Comparison of ENCODE assay signal across 33 cellular contexts in genomic region chr13:51477653-51478324, GRCh38.
"Had no signal": no experiment of that assay in that cellular context is flagged by ENCODE, and none has a peak within 500 bp of the region (broad histone marks: within the 10 kb centered on the region; RNA-seq: fewer than 3 reads in every experiment).

No MANE protein-coding gene starts in this region.

- H3K27me3 ChIP-seq: brain microvascular endothelial cell, Peyer's patch, SJSA1 had no signal

- H3K27ac Mint-ChIP-seq: activated CD4-positive, alpha-beta T cell treated with anti-CD3 and anti-CD28 coated beads for 36 hours; activated CD4-positive, alpha-beta T cell treated with anti-CD3 and anti-CD28 coated beads, Interleukin-2, amount 10 ng/mL, durations not matched to agents 7 days and 5 days; activated CD8-positive, alpha-beta T cell treated with anti-CD3 and anti-CD28 coated beads, Interleukin-2, amount 10 ng/mL, durations not matched to agents 7 days and 5 days; activated naive CD4-positive, alpha-beta T cell treated with anti-CD3 and anti-CD28 coated beads for 36 hours; activated naive CD4-positive, alpha-beta T cell treated with anti-CD3 and anti-CD28 coated beads, Interleukin-2, amount 50 U/mL, for 72 hours; activated T-helper 1 cell treated with anti-CD3 and anti-CD28 coated beads, Interleukin-12 subunit alpha, Interleukin-12 subunit beta, Interleukin-2, Interleukin-4 antibody, amounts not matched to agents 30 ng/mL and 10 ng/mL and 1 ng/mL, durations not matched to agents 14 hours and 24 hours and 36 hours; T-helper 1 cell treated with Interleukin-12 subunit alpha and Interleukin-12 subunit beta and Interleukin-4 antibody, amounts not matched to agents 30 μg/mL and 1 μg/mL, for 36 hours; T-helper 2 cell treated with Interferon-gamma antibody and Interleukin-4, amounts not matched to agents 5 μg/mL and 100 μg/mL, for 36 hours had no signal

- H3K4me1 Mint-ChIP-seq: activated CD4-positive, alpha-beta T cell treated with anti-CD3 and anti-CD28 coated beads for 36 hours had no signal

- H3K4me3 ChIP-seq: Peyer's patch, SJSA1 had no signal

- H3K36me3 ChIP-seq: brain microvascular endothelial cell, Peyer's patch, SJSA1 had no signal

- H3K27me3 Mint-ChIP-seq: activated CD4-positive, alpha-beta T cell treated with anti-CD3 and anti-CD28 coated beads for 36 hours; activated CD4-positive, alpha-beta T cell treated with anti-CD3 and anti-CD28 coated beads, Interleukin-2, amount 10 ng/mL, durations not matched to agents 7 days and 5 days had no signal

- ATAC-seq: activated CD4-positive, alpha-beta T cell treated with anti-CD3 and anti-CD28 coated beads for 36 hours; activated CD4-positive, CD25-positive, alpha-beta regulatory T cell treated with anti-CD3 and anti-CD28 coated beads, Interleukin-2, amount 50 U/mL, for 24 hours; activated CD8-positive, alpha-beta T cell treated with anti-CD3 and anti-CD28 coated beads, Interleukin-2, amount 10 ng/mL, durations not matched to agents 7 days and 5 days; activated naive CD4-positive, alpha-beta T cell treated with anti-CD3 and anti-CD28 coated beads, Interleukin-2, amount 50 U/mL, for 72 hours; activated T-cell treated with anti-CD3 and anti-CD28 coated beads, Interleukin-2, amount 50 U/mL, for 4 hours; PC-3 had no signal

- H3K4me1 ChIP-seq: Peyer's patch had no signal

- H3K27ac ChIP-seq: brain microvascular endothelial cell, Peyer's patch, SJSA1 had no signal

- H3K4me3 Mint-ChIP-seq: activated CD4-positive, alpha-beta T cell treated with anti-CD3 and anti-CD28 coated beads for 36 hours; activated CD4-positive, alpha-beta T cell treated with anti-CD3 and anti-CD28 coated beads, Interleukin-2, amount 10 ng/mL, durations not matched to agents 7 days and 5 days; activated CD8-positive, alpha-beta T cell treated with anti-CD3 and anti-CD28 coated beads, Interleukin-2, amount 10 ng/mL, durations not matched to agents 7 days and 5 days; activated naive CD4-positive, alpha-beta T cell treated with anti-CD3 and anti-CD28 coated beads for 36 hours; activated T-cell treated with anti-CD3 and anti-CD28 coated beads, Interleukin-2, amount 50 U/mL, for 4 hours; activated T-helper 1 cell treated with anti-CD3 and anti-CD28 coated beads, Interleukin-12 subunit alpha, Interleukin-12 subunit beta, Interleukin-2, Interleukin-4 antibody, amounts not matched to agents 30 ng/mL and 10 ng/mL and 1 ng/mL, durations not matched to agents 14 hours and 24 hours and 36 hours; T-helper 1 cell treated with Interleukin-12 subunit alpha and Interleukin-12 subunit beta and Interleukin-4 antibody, amounts not matched to agents 30 μg/mL and 1 μg/mL, for 36 hours; T-helper 2 cell treated with Interferon-gamma antibody and Interleukin-4, amounts not matched to agents 5 μg/mL and 100 μg/mL, for 36 hours had no signal

- H3K9me3 Mint-ChIP-seq: activated CD4-positive, alpha-beta T cell treated with anti-CD3 and anti-CD28 coated beads, Interleukin-2, amount 10 ng/mL, durations not matched to agents 7 days and 5 days; activated naive CD4-positive, alpha-beta T cell treated with anti-CD3 and anti-CD28 coated beads for 36 hours; activated naive CD4-positive, alpha-beta T cell treated with anti-CD3 and anti-CD28 coated beads, Interleukin-2, amount 50 U/mL, for 72 hours; activated T-cell treated with anti-CD3 and anti-CD28 coated beads, Interleukin-2, amount 50 U/mL, for 4 hours; activated T-helper 1 cell treated with anti-CD3 and anti-CD28 coated beads, Interleukin-12 subunit alpha, Interleukin-12 subunit beta, Interleukin-2, Interleukin-4 antibody, amounts not matched to agents 30 ng/mL and 10 ng/mL and 1 ng/mL, durations not matched to agents 14 hours and 24 hours and 36 hours; T-helper 1 cell treated with Interleukin-12 subunit alpha and Interleukin-12 subunit beta and Interleukin-4 antibody, amounts not matched to agents 30 μg/mL and 1 μg/mL, for 36 hours; T-helper 2 cell treated with Interferon-gamma antibody and Interleukin-4, amounts not matched to agents 5 μg/mL and 100 μg/mL, for 36 hours had no signal

- DNase-seq: activated CD4-positive, alpha-beta T cell treated with anti-CD3 and anti-CD28 coated beads for 36 hours; activated CD4-positive, alpha-beta T cell treated with anti-CD3 and anti-CD28 coated beads, Interleukin-2, amount 10 ng/mL, durations not matched to agents 7 days and 5 days; activated CD4-positive, alpha-beta T cell treated with anti-CD3 and anti-CD28 coated beads, Interleukin-2, amount 50 U/mL, for 48 hours; activated CD8-positive, alpha-beta T cell treated with anti-CD3 and anti-CD28 coated beads, Interleukin-2, amount 10 ng/mL, durations not matched to agents 7 days and 5 days; activated gamma-delta T cell treated with Interleukin-2 at 50 U/mL for 16 hours; activated naive CD4-positive, alpha-beta T cell treated with anti-CD3 and anti-CD28 coated beads for 36 hours; activated T-cell treated with anti-CD3 and anti-CD28 coated beads for 4 hours; activated T-cell treated with anti-CD3 and anti-CD28 coated beads, Interleukin-2, amount 50 U/mL, for 4 hours; anterior cingulate cortex; brain microvascular endothelial cell; central memory CD4-positive, alpha-beta T cell; KG1; NCI-H1092 treated with DMSO at 0.1 percent for 48 hours; NCI-H1417; NCI-H146; NCI-H187 treated with DMSO at 0.1 percent for 48 hours; NCI-H2081 treated with DMSO at 0.1 percent for 48 hours; NCI-H345; NCI-H526; NCI-H748 treated with DMSO at 0.1 percent for 48 hours; NK-92 treated with Interleukin-12 subunit alpha and Interleukin-12 subunit beta, amount 100 ng/mL, for 24 hours; PC-3; Peyer's patch; RPMI8226; SHP77 treated with DMSO at 0.1 percent for 48 hours; SK-N-SH had no signal

- FAIRE-seq: TTC549 had no signal

- H3K36me3 Mint-ChIP-seq: activated naive CD4-positive, alpha-beta T cell treated with anti-CD3 and anti-CD28 coated beads, Interleukin-2, amount 50 U/mL, for 72 hours had no signal

- H3K9me3 ChIP-seq: Peyer's patch, SJSA1, SK-N-SH had no signal
